In genomic region chr17:46952115-46952514, GRCh38 we compare ENCODE assay signal across 20 cellular contexts. TPM values are rescaled to one million over a fixed set of nuclear protein-coding genes. Genes with fewer than 3 reads are reported as not detected.
A peak's percentile ranks its signal among the peaks of the same experiment; 100 is the strongest.
DNase-seq lines count a peak whose midpoint lies in the region; ATAC-seq and TF ChIP-seq lines count a peak whose summit lies in the region.
"Had no signal": no experiment of that assay in that cellular context is flagged by ENCODE, and none has a peak within 500 bp of the region (broad histone marks: within the 10 kb centered on the region; RNA-seq: fewer than 3 reads in every experiment).

No MANE protein-coding gene starts in this region.

- no peaks in the 10 kb centered on the region for H3K27me3 Mint-ChIP-seq in T-helper 17 cell
- H3K27me3 Mint-ChIP-seq in activated CD4-positive, alpha-beta memory T cell treated with anti-CD3 and anti-CD28 coated beads, Interleukin-2, amount 10 ng/mL, durations not matched to agents 7 days and 5 days, result no peaks in the 10 kb centered on the region

- H3K9ac ChIP-seq in BLaER1, result no peak overlapping the region
- H3K9ac ChIP-seq in mesenchymal stem cell (ENCODE audit: low read length), result no peak overlapping the region
- H3K9ac ChIP-seq: GM23248 had no signal

- peaks cover 7% of the 10 kb centered on the region for H3K36me3 Mint-ChIP-seq in T-helper 17 cell (ENCODE audit: low read depth)
- no peaks in the 10 kb centered on the region for H3K36me3 Mint-ChIP-seq in activated CD4-positive, alpha-beta memory T cell treated with anti-CD3 and anti-CD28 coated beads, Interleukin-2, amount 10 ng/mL, durations not matched to agents 7 days and 5 days (ENCODE audit: low read depth)

- DNase-seq in T-helper 17 cell (no peak), dorsolateral prefrontal cortex (no peak), mesenchymal stem cell (no peak), KG1 (lab: John Stamatoyannopoulos, UW) (no peak), GOT3 (lab: John Stamatoyannopoulos, UW) (no peak)
- DNase-seq in activated CD4-positive, alpha-beta memory T cell treated with anti-CD3 and anti-CD28 coated beads, Interleukin-2, amount 10 ng/mL, durations not matched to agents 7 days and 5 days, result no peak
- DNase-seq: AML-193; CD8-positive, alpha-beta T cell; DMS 273 treated with DMSO at 0.1 percent for 48 hours; DMS53; DND-41; EL; GM23248; HFFc6 had no signal

- H3K4me1 ChIP-seq in BLaER1, result peaks cover 17% of the 10 kb centered on the region
- no peaks in the 10 kb centered on the region for H3K4me1 ChIP-seq in mesenchymal stem cell (ENCODE audit: control insufficient read depth, insufficient read depth, low read depth, low read length)
- H3K4me1 ChIP-seq: A549 had no signal

- POLR2A ChIA-PET in activated CD4-positive, alpha-beta memory T cell treated with anti-CD3 and anti-CD28 coated beads, Interleukin-2, amount 10 ng/mL, durations not matched to agents 7 days and 5 days (lab: Charles Lee), result no interaction called here

- ATAC-seq in T-helper 17 cell, result no peak
- ATAC-seq: A549; CD8-positive, alpha-beta T cell; GM12878; HCT116 had no signal

- H2BK120ac ChIP-seq in mesenchymal stem cell (ENCODE audit: low read depth, low read length), result no peak overlapping the region

- H3K9me3 ChIP-seq in BLaER1 (no peaks in the 10 kb centered on the region), T-helper 17 cell (ENCODE audit: control insufficient read depth, low read length, poor library complexity, severe bottlenecking) (no peaks in the 10 kb centered on the region), mesenchymal stem cell (ENCODE audit: control insufficient read depth, low read length) (no peaks in the 10 kb centered on the region)
- H3K9me3 ChIP-seq: A549 had no signal

- H2BK12ac ChIP-seq in mesenchymal stem cell (ENCODE audit: low read length in 2 of 2), result no peak overlapping the region

- no peak overlapping the region for H4K91ac ChIP-seq in mesenchymal stem cell (ENCODE audit: low read length)

- CTCF ChIA-PET in activated CD4-positive, alpha-beta memory T cell treated with anti-CD3 and anti-CD28 coated beads, Interleukin-2, amount 10 ng/mL, durations not matched to agents 7 days and 5 days (lab: Charles Lee), result interaction anchor here (2.1 kb wide), 1 partner anchor 10 kb away, joined by 13 read pairs; no protein-coding TSS in a partner anchor

- no peak overlapping the region for H2AK5ac ChIP-seq in mesenchymal stem cell (ENCODE audit: low read length, severe bottlenecking)

- H3K27ac ChIP-seq in BLaER1 (no peak overlapping the region), dorsolateral prefrontal cortex (peak overlapping the region in 49 of 59 donors; percentile 26 to 88 (median 68)), mesenchymal stem cell (ENCODE audit: low read length, poor library complexity, severe bottlenecking) (no peak overlapping the region)
- H3K27ac ChIP-seq: 22Rv1, A549, GM23248 had no signal

- H2BK5ac ChIP-seq in mesenchymal stem cell (ENCODE audit: low read depth, low read length, poor library complexity, severe bottlenecking), result no peak overlapping the region

- intact Hi-C loops in dorsolateral prefrontal cortex (cut with DNase I), result no loop called here

- H3K18ac ChIP-seq in mesenchymal stem cell (ENCODE audit: low read depth in 1 of 2, low read length in 2 of 2), result no peak overlapping the region

- H3K23ac ChIP-seq in mesenchymal stem cell (ENCODE audit: low read length in 2 of 2), result no peak overlapping the region

- no peak overlapping the region for H2AFZ ChIP-seq in mesenchymal stem cell (ENCODE audit: low read depth, low read length)
- H2AFZ ChIP-seq: GM23248 had no signal

- H4K20me1 ChIP-seq in BLaER1, result no peaks in the 10 kb centered on the region

- H3K4me1 Mint-ChIP-seq in T-helper 17 cell, result peaks cover 6% of the 10 kb centered on the region
- H3K4me1 Mint-ChIP-seq in activated CD4-positive, alpha-beta memory T cell treated with anti-CD3 and anti-CD28 coated beads, Interleukin-2, amount 10 ng/mL, durations not matched to agents 7 days and 5 days, result no peaks in the 10 kb centered on the region

- TF ChIP-seq CTCF in dorsolateral prefrontal cortex (IDR thresholded peaks at IDR 0.05 in 54 of 56, conservative IDR thresholded peaks at IDR 0.05 in 2 of 56; ENCODE audit: low read depth in 1 of 56, partially characterized antibody in 56 of 56), result no peak

- H3K14ac ChIP-seq in mesenchymal stem cell (ENCODE audit: low read length in 2 of 2), result no peak overlapping the region

- H3K4me2 ChIP-seq in BLaER1 (peak overlapping the region; percentile 65), mesenchymal stem cell (ENCODE audit: low read length, poor library complexity, severe bottlenecking) (no peak overlapping the region)
- H3K4me2 ChIP-seq: A549 had no signal

- peak overlapping the region; percentile 24 for H4K8ac ChIP-seq in mesenchymal stem cell (ENCODE audit: low read length)

- H2BK15ac ChIP-seq in mesenchymal stem cell (ENCODE audit: low read depth, poor library complexity, severe bottlenecking), result no peak overlapping the region

- H3K36me3 ChIP-seq in BLaER1 (peaks cover 16% of the 10 kb centered on the region; the same call in 1 of the 2 replicates), mesenchymal stem cell (ENCODE audit: control insufficient read depth in 1 of 2, insufficient read depth in 2 of 2, low read depth in 1 of 2, low read length in 2 of 2) (no peaks in the 10 kb centered on the region)

- no peaks in the 10 kb centered on the region for H3K9me3 Mint-ChIP-seq in activated CD4-positive, alpha-beta memory T cell treated with anti-CD3 and anti-CD28 coated beads, Interleukin-2, amount 10 ng/mL, durations not matched to agents 7 days and 5 days
- H3K9me3 Mint-ChIP-seq: CD8-positive, alpha-beta T cell had no signal

- H3K27ac Mint-ChIP-seq in T-helper 17 cell, result peak overlapping the region; percentile 34
- H3K27ac Mint-ChIP-seq in activated CD4-positive, alpha-beta memory T cell treated with anti-CD3 and anti-CD28 coated beads, Interleukin-2, amount 10 ng/mL, durations not matched to agents 7 days and 5 days, result no peak overlapping the region
- H3K27ac Mint-ChIP-seq: CD8-positive, alpha-beta T cell; HFFc6 had no signal

- WGBS in mesenchymal stem cell, result 94% methylated on average over 9 of the region's 9 CpGs

- H3K4me3 ChIP-seq in BLaER1 (no peak overlapping the region), dorsolateral prefrontal cortex (no peak overlapping the region), mesenchymal stem cell (ENCODE audit: insufficient read depth in 1 of 2, low read depth in 1 of 2, low read length in 2 of 2) (no peak overlapping the region)
- H3K4me3 ChIP-seq: A549, GM12878, GM23248 had no signal

- no peaks in the 10 kb centered on the region for H3K79me1 ChIP-seq in mesenchymal stem cell (replicated peaks; ENCODE audit: low read length, poor library complexity, severe bottlenecking)

- H3K4me3 Mint-ChIP-seq in T-helper 17 cell, result no peak overlapping the region
- no peak overlapping the region for H3K4me3 Mint-ChIP-seq in activated CD4-positive, alpha-beta memory T cell treated with anti-CD3 and anti-CD28 coated beads, Interleukin-2, amount 10 ng/mL, durations not matched to agents 7 days and 5 days
- H3K4me3 Mint-ChIP-seq: CD8-positive, alpha-beta T cell; HFFc6 had no signal

- H3K27me3 ChIP-seq in BLaER1 (no peaks in the 10 kb centered on the region), dorsolateral prefrontal cortex (peaks cover 0 to 3% (median 0%) of the 10 kb centered on the region in 45 donors), mesenchymal stem cell (ENCODE audit: control insufficient read depth in 1 of 2, insufficient read depth in 1 of 2, low read length in 2 of 2) (peaks cover 47 to 59% of the 10 kb centered on the region in 2 experiments)

- no peak overlapping the region for H3K4ac ChIP-seq in mesenchymal stem cell (ENCODE audit: low read depth in 1 of 2, low read length in 2 of 2)

RNA-seq across cellular contexts. Expression of gene RPRML, which starts 26.9 kb away (rescaled TPM):
- total RNA-seq in T-helper 17 cell (not detected), dorsolateral prefrontal cortex (10 to 100 TPM; 10.9 to 46.6 (median 25.4) TPM)
- not detected for polyA plus RNA-seq in mesenchymal stem cell (2013, experiment 1 of 2)
- not detected for polyA plus RNA-seq in mesenchymal stem cell (2013, experiment 2 of 2)
- total RNA-seq in activated CD4-positive, alpha-beta memory T cell treated with anti-CD3 and anti-CD28 coated beads, Interleukin-2, amount 10 ng/mL, durations not matched to agents 7 days and 5 days, result not detected
- total RNA-seq: CD8-positive, alpha-beta T cell; GM12878; GM23248; HFFc6 had no signal
- polyA plus RNA-seq: BJ, GM12878, GM23248 had no signal

RNA-seq across cellular contexts. Expression of gene GOSR2, which starts 29.2 kb away (rescaled TPM):
- 10 to 100 TPM; 54.5 to 57.9 TPM for total RNA-seq in T-helper 17 cell
- 10 to 100 TPM; 50.9 to 76.8 (median 64.0) TPM for total RNA-seq in dorsolateral prefrontal cortex
- polyA plus RNA-seq in mesenchymal stem cell (2013, experiment 1 of 2), result 37.1 TPM
- polyA plus RNA-seq in mesenchymal stem cell (2013, experiment 2 of 2), result 36.7 TPM
- 10 to 100 TPM; 53.2 to 56.3 TPM for total RNA-seq in activated CD4-positive, alpha-beta memory T cell treated with anti-CD3 and anti-CD28 coated beads, Interleukin-2, amount 10 ng/mL, durations not matched to agents 7 days and 5 days

Comparison
In these comparisons a context has a peak if more than half of its experiments do, and no peak if none do; other contexts are left out.
1. H3K27ac ChIP-seq: peak in dorsolateral prefrontal cortex (49 of 59); none in BLaER1 (single experiment) and mesenchymal stem cell (single experiment).
2. RNA of gene RPRML, which starts 26.9 kb away (total RNA-seq): 10.9 to 46.6 TPM in dorsolateral prefrontal cortex; not detected in T-helper 17 cell and not detected in activated CD4-positive, alpha-beta memory T cell treated with anti-CD3 and anti-CD28 coated beads, Interleukin-2, amount 10 ng/mL, durations not matched to agents 7 days and 5 days; every median in the first group is over 10 times any median in the second.